Comparison of ENCODE assay signal across 33 cellular contexts in genomic region chr6:134999107-134999506, GRCh38. TPM values are rescaled to one million over a fixed set of nuclear protein-coding genes. Genes with fewer than 3 reads are reported as not detected.
"Had no signal": no experiment of that assay in that cellular context is flagged by ENCODE, and none has a peak within 500 bp of the region (broad histone marks: within the 10 kb centered on the region; RNA-seq: fewer than 3 reads in every experiment).

No MANE protein-coding gene starts in this region.

- H3K79me2 ChIP-seq: hepatocyte had no signal

- H3K27ac ChIP-seq: heart right ventricle, hepatocyte, left lung, pancreas, prostate gland, skin epidermis, suprapubic skin, thoracic aorta, tibial artery, upper lobe of right lung had no signal

- H3K4me2 ChIP-seq: hepatocyte had no signal

- H3K4me1 ChIP-seq: heart right ventricle, left lung, pancreas, prostate gland, suprapubic skin, tibial artery, upper lobe of right lung had no signal

- H3K9me3 Mint-ChIP-seq: immature natural killer cell; memory B cell; naive thymus-derived CD4-positive, alpha-beta T cell; nephron; neural crest cell; stimulated activated naive CD8-positive, alpha-beta T cell treated with anti-CD3 and anti-CD28 coated beads, Interleukin-15, Interleukin-2, amounts not matched to agents 100 ng/mL and 50 ng/mL, for 24 hours had no signal

- ATAC-seq: heart right ventricle; left colon; left lung; mucosa of descending colon; naive thymus-derived CD4-positive, alpha-beta T cell; pancreas; right cardiac atrium; sciatic nerve; upper lobe of right lung had no signal

- H3K4me1 Mint-ChIP-seq: immature natural killer cell, memory B cell, nephron, neural crest cell had no signal

- H3K4me3 Mint-ChIP-seq: immature natural killer cell; memory B cell; naive thymus-derived CD4-positive, alpha-beta T cell; nephron; neural crest cell; stimulated activated naive CD8-positive, alpha-beta T cell treated with anti-CD3 and anti-CD28 coated beads, Interleukin-15, Interleukin-2, amounts not matched to agents 100 ng/mL and 50 ng/mL, for 24 hours had no signal

- H3K27me3 ChIP-seq: heart right ventricle, hepatocyte, left lung, pancreas, suprapubic skin, tibial artery, upper lobe of right lung had no signal

- H3K36me3 ChIP-seq: prostate gland had no signal

- H2AFZ ChIP-seq: hepatocyte had no signal

- H3K27me3 Mint-ChIP-seq: memory B cell; naive thymus-derived CD4-positive, alpha-beta T cell; stimulated activated naive CD8-positive, alpha-beta T cell treated with anti-CD3 and anti-CD28 coated beads, Interleukin-15, Interleukin-2, amounts not matched to agents 100 ng/mL and 50 ng/mL, for 24 hours had no signal

- H3K27ac Mint-ChIP-seq: memory B cell; nephron; stimulated activated naive CD8-positive, alpha-beta T cell treated with anti-CD3 and anti-CD28 coated beads, Interleukin-15, Interleukin-2, amounts not matched to agents 100 ng/mL and 50 ng/mL, for 24 hours had no signal

- DNase-seq: heart right ventricle; immature natural killer cell; kidney; left colon; left lung; midbrain; mucosa of descending colon; naive thymus-derived CD4-positive, alpha-beta T cell; nucleus accumbens; pancreas; posterior cingulate gyrus; retina; right cardiac atrium; stimulated activated CD4-positive, alpha-beta T cell treated with anti-CD3 and anti-CD28 coated beads, Interleukin-12 subunit alpha, Interleukin-12 subunit beta, amount 100 ng/mL, for 4 hours; stimulated activated CD4-positive, alpha-beta T cell treated with anti-CD3 and anti-CD28 coated beads, Interleukin-15, amount 100 ng/mL, for 24 hours; stimulated activated CD4-positive, alpha-beta T cell treated with anti-CD3 and anti-CD28 coated beads, Interleukin-2, amount 100 ng/mL, for 24 hours; stimulated activated CD4-positive, alpha-beta T cell treated with anti-CD3 and anti-CD28 coated beads, Interleukin-4, amount 100 ng/mL, for 1 hour; stimulated activated naive CD4-positive, alpha-beta T cell; tibial artery; trophoblast cell; upper lobe of right lung had no signal

- H3K4me3 ChIP-seq: heart right ventricle, hepatocyte, left lung, lung, mucosa of descending colon, pancreas, prostate gland, skin epidermis, suprapubic skin, thoracic aorta, tibial artery, upper lobe of right lung had no signal

- H3K9me3 ChIP-seq: heart right ventricle, left lung, mucosa of descending colon, pancreas, prostate gland, suprapubic skin, thoracic aorta, tibial artery, upper lobe of right lung had no signal

RNA-seq across cellular contexts. Expression of gene ALDH8A1, which starts 49.2 kb away (rescaled TPM):
- total RNA-seq: myocyte had no signal
